In the genomic region with DNA sequence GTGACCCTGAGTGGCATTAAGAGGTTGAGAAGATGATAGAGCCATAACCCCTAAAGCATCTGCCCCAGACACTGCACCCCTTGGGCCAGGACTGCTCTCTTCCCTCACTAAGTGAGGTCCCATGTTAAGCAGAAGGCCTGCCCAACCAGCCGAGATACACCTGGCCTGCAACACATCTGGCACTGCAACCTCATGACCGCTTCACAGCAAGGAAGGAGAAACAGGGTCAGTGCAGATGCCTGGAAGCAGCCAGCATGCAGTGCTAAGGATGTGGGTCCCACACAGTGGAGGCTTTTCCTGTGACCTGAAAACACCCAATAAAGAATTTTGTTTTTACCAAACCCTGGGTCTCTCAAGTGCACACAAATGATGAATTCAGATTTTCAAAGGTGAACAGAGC, we compare ENCODE assay signal across 10 cellular contexts. TPM values are rescaled to one million over a fixed set of nuclear protein-coding genes. Genes with fewer than 3 reads are reported as not detected.
DNase-seq lines count a peak whose midpoint lies in the region; ATAC-seq and TF ChIP-seq lines count a peak whose summit lies in the region.
"Had no signal": no experiment of that assay in that cellular context is flagged by ENCODE, and none has a peak within 500 bp of the region (broad histone marks: within the 10 kb centered on the region; RNA-seq: fewer than 3 reads in every experiment).

No MANE protein-coding gene starts in this region.

- H3K27ac Mint-ChIP-seq in activated T-cell treated with anti-CD3 and anti-CD28 coated beads, Interleukin-2, amount 50 U/mL, for 72 hours, result peak overlapping the region; percentile 43
- peak overlapping the region; percentile 12 to 80 for H3K27ac Mint-ChIP-seq in natural killer cell

- TF ChIP-seq EP300 in upper lobe of left lung (IDR thresholded peaks at IDR 0.05), result no peak

- WGBS in upper lobe of left lung, 2 donors, result 34 to 67% methylated on average over 1 to 2 of the region's 2 CpGs

- no peaks in the 10 kb centered on the region for H3K9me3 Mint-ChIP-seq in activated T-cell treated with anti-CD3 and anti-CD28 coated beads, Interleukin-2, amount 50 U/mL, for 72 hours
- H3K9me3 Mint-ChIP-seq in natural killer cell, result no peaks in the 10 kb centered on the region

- H3K27ac ChIP-seq in coronary artery, result peak overlapping the region; percentile 80 to 84
- peak overlapping the region; percentile 72 to 94 (median 84) for H3K27ac ChIP-seq in upper lobe of left lung
- H3K27ac ChIP-seq in substantia nigra (ENCODE audit: low read depth, low read length, poor library complexity, severe bottlenecking), result no peak overlapping the region
- H3K27ac ChIP-seq: HL-60 had no signal

- H3K4me1 ChIP-seq in upper lobe of left lung, result peaks cover 92 to 98% (median 95%) of the 10 kb centered on the region in 4 donors

- TF ChIP-seq CTCF in coronary artery (IDR thresholded peaks at IDR 0.05) (no peak), natural killer cell (IDR thresholded peaks at IDR 0.05) (no peak), upper lobe of left lung (IDR thresholded peaks at IDR 0.05) (no peak)

- H3K9me3 ChIP-seq in upper lobe of left lung (no peaks in the 10 kb centered on the region), MG63 (no peaks in the 10 kb centered on the region)

- intact Hi-C loops in natural killer cell (cut with micrococcal nuclease), result no loop called here

- peak in 1 of 2 donors; percentile 5 for ATAC-seq in activated T-cell treated with anti-CD3 and anti-CD28 coated beads, Interleukin-2, amount 50 U/mL, for 72 hours (replicated peaks in 1 of 2)
- ATAC-seq in natural killer cell (peak; percentile 27 to 38 (median 33)), upper lobe of left lung (ENCODE audit: low FRiP score in 2 of 2) (peak in 1 of 2 donors; percentile 6)

- no peaks in the 10 kb centered on the region for H3K36me3 ChIP-seq in upper lobe of left lung
- peaks cover 4% of the 10 kb centered on the region; the same call in 1 of the 2 replicates for H3K36me3 ChIP-seq in MG63

- no peak overlapping the region for H3K4me3 Mint-ChIP-seq in activated T-cell treated with anti-CD3 and anti-CD28 coated beads, Interleukin-2, amount 50 U/mL, for 72 hours
- H3K4me3 Mint-ChIP-seq in natural killer cell, result peak overlapping the region; percentile 19

- peak overlapping the region; percentile 2 for H3K4me3 ChIP-seq in coronary artery
- H3K4me3 ChIP-seq in upper lobe of left lung, result no peak overlapping the region
- H3K4me3 ChIP-seq in MG63, result no peak overlapping the region

- no peak for DNase-seq in activated T-cell treated with anti-CD3 and anti-CD28 coated beads, Interleukin-2, amount 50 U/mL, for 72 hours
- no peak for DNase-seq in activated T-cell treated with anti-CD3 and anti-CD28 coated beads, Interleukin-2, amount 50 U/mL, for 48 hours
- DNase-seq in coronary artery (ENCODE audit: low spot score) (no peak), natural killer cell (no peak), upper lobe of left lung (peak in 1 of 2 donors; percentile 53), substantia nigra (lab: John Stamatoyannopoulos, UW) (no peak), MG63 (no peak), NCI-H2196 (lab: John Stamatoyannopoulos, UW; ENCODE audit: unreplicated experiment) (no peak)
- DNase-seq: NCI-H1436 treated with DMSO at 0.1 percent for 48 hours had no signal

- peaks cover 2 to 3% of the 10 kb centered on the region in 2 donors for H3K36me3 Mint-ChIP-seq in activated T-cell treated with anti-CD3 and anti-CD28 coated beads, Interleukin-2, amount 50 U/mL, for 72 hours (ENCODE audit: insufficient read depth in 2 of 2)
- H3K36me3 Mint-ChIP-seq in natural killer cell, result no peaks in the 10 kb centered on the region

- H3K4me1 Mint-ChIP-seq in activated T-cell treated with anti-CD3 and anti-CD28 coated beads, Interleukin-2, amount 50 U/mL, for 72 hours (ENCODE audit: low read depth), result peaks cover 83% of the 10 kb centered on the region
- H3K4me1 Mint-ChIP-seq in natural killer cell, result peaks cover 81 to 83% of the 10 kb centered on the region in 2 donors

- TF ChIP-seq POLR2A in upper lobe of left lung (IDR thresholded peaks at IDR 0.05), result no peak

- no peaks in the 10 kb centered on the region for H3K27me3 Mint-ChIP-seq in activated T-cell treated with anti-CD3 and anti-CD28 coated beads, Interleukin-2, amount 50 U/mL, for 72 hours (ENCODE audit: low read depth)
- H3K27me3 Mint-ChIP-seq in natural killer cell (ENCODE audit: low read depth in 2 of 2), result no peaks in the 10 kb centered on the region

- H3K27me3 ChIP-seq in upper lobe of left lung (no peaks in the 10 kb centered on the region), MG63 (no peaks in the 10 kb centered on the region)

RNA-seq across cellular contexts. Expression of a gene that starts 7.4 kb away (rescaled TPM):
- 10 to 100 TPM; 16.0 to 17.8 TPM for total RNA-seq in activated T-cell treated with anti-CD3 and anti-CD28 coated beads, Interleukin-2, amount 50 U/mL, for 72 hours
- 10 to 100 TPM; 28.2 to 32.4 (median 31.2) TPM for total RNA-seq in natural killer cell
- 10 to 100 TPM; 24.7 to 71.2 (median 38.0) TPM for total RNA-seq in upper lobe of left lung
- total RNA-seq in MG63 (2014; rRNA removed; shearing (Covaris generic); ENCODE audit: low replicate concordance), result 2.1 and 2.5 TPM in 2 replicates

RNA-seq across cellular contexts. Expression of a gene that starts 33.4 kb away (rescaled TPM):
- 10 to 100 TPM; 65.7 to 84.4 TPM for total RNA-seq in activated T-cell treated with anti-CD3 and anti-CD28 coated beads, Interleukin-2, amount 50 U/mL, for 72 hours
- total RNA-seq in natural killer cell, result 10 to 100 TPM in 1 of 3 donors, 1 to 10 TPM in 2; 8.7 to 10.8 (median 9.2) TPM
- 10 to 100 TPM; 12.6 to 26.2 (median 22.2) TPM for total RNA-seq in upper lobe of left lung
- 49.3 and 143 TPM in 2 replicates for total RNA-seq in MG63 (2014; rRNA removed; shearing (Covaris generic); ENCODE audit: low replicate concordance)
